In genomic region chr2:216139884-216140283, GRCh38 we compare ENCODE assay signal across 9 cellular contexts. TPM values are rescaled to one million over a fixed set of nuclear protein-coding genes. Genes with fewer than 3 reads are reported as not detected.
A peak's percentile ranks its signal among the peaks of the same experiment; 100 is the strongest.
DNase-seq lines count a peak whose midpoint lies in the region; ATAC-seq and TF ChIP-seq lines count a peak whose summit lies in the region.
"Had no signal": no experiment of that assay in that cellular context is flagged by ENCODE, and none has a peak within 500 bp of the region (broad histone marks: within the 10 kb centered on the region; RNA-seq: fewer than 3 reads in every experiment).

No MANE protein-coding gene starts in this region.

- no peak for DNase-seq in GM06990 (ENCODE audit: extremely low read depth, insufficient read length)
- no peak for DNase-seq in LNCaP clone FGC (ENCODE audit: low read depth)
- DNase-seq in astrocyte of the spinal cord (ENCODE audit: low read depth, low spot score), result no peak
- peak in 1 of 3 donors; percentile 55 for DNase-seq in mucosa of descending colon
- no peak for DNase-seq in AG08395 (ENCODE audit: low spot score)
- DNase-seq in head of caudate nucleus, result no peak
- DNase-seq in occipital lobe (lab: John Stamatoyannopoulos, UW), result no peak

- TF ChIP-seq CTCF in GM06990 (IDR thresholded peaks at IDR 0.05; ENCODE audit: insufficient read depth, low read length, poor library complexity, severe bottlenecking), result peak; percentile 50
- TF ChIP-seq CTCF in LNCaP clone FGC (IDR thresholded peaks at IDR 0.05; ENCODE audit: control insufficient read depth, extremely low read depth, insufficient read depth), result peak; percentile 34
- TF ChIP-seq CTCF in astrocyte of the spinal cord (IDR thresholded peaks at IDR 0.05; ENCODE audit: low read depth, low read length), result peak; percentile 37
- no peak for TF ChIP-seq CTCF in mucosa of descending colon (IDR thresholded peaks at IDR 0.05)

- no peak overlapping the region for H3K4me3 ChIP-seq in GM06990 (replicated peaks; ENCODE audit: low read depth, low read length)
- no peak overlapping the region for H3K4me3 ChIP-seq in LNCaP clone FGC (ENCODE audit: low read depth, low read length)
- H3K4me3 ChIP-seq in astrocyte of the spinal cord (ENCODE audit: low read depth, low read length), result no peak overlapping the region
- H3K4me3 ChIP-seq in mucosa of descending colon, result no peak overlapping the region
- H3K4me3 ChIP-seq: HAP-1 had no signal

- peak; percentile 38 for ATAC-seq in mucosa of descending colon
- ATAC-seq in GM21737 (IDR thresholded peaks at IDR 0.05; ENCODE audit: unreplicated experiment), result no peak

- intact Hi-C loops in mucosa of descending colon (cut with DNase I, micrococcal nuclease) (no loop called here), head of caudate nucleus (cut with DNase I) (no loop called here)

- no peaks in the 10 kb centered on the region for H3K9me3 ChIP-seq in mucosa of descending colon
- H3K9me3 ChIP-seq: HAP-1 had no signal

- in situ Hi-C loops in astrocyte of the spinal cord (cut with HindIII; ENCODE audit: low sequenced_read_pairs), result no loop called here

- H3K36me3 ChIP-seq in GM06990 (ENCODE audit: control insufficient read depth, insufficient read depth, low read length) (peaks cover 30% of the 10 kb centered on the region), mucosa of descending colon (ENCODE audit: low read depth) (peaks cover 13% of the 10 kb centered on the region)

- H3K4me1 ChIP-seq in mucosa of descending colon (ENCODE audit: low read depth), result no peaks in the 10 kb centered on the region

- no peaks in the 10 kb centered on the region for H3K27me3 ChIP-seq in GM06990 (replicated peaks; ENCODE audit: control insufficient read depth, insufficient read depth, low read length)

RNA-seq across cellular contexts. Expression of gene XRCC5, which starts 30.7 kb away (rescaled TPM):
- total RNA-seq in mucosa of descending colon (100 to 1,000 TPM; 169 to 207 (median 175) TPM), occipital lobe (366 TPM)

RNA-seq across cellular contexts. Expression of gene TMEM169, which starts 58.2 kb away (rescaled TPM):
- total RNA-seq in mucosa of descending colon (under 1 TPM; 0.29 to 0.76 (median 0.39) TPM), occipital lobe (21.7 TPM)

RNA-seq across cellular contexts. Expression of gene PECR, which starts 58.3 kb away (rescaled TPM):
- 10 to 100 TPM; 19.6 to 31.8 (median 28.8) TPM for total RNA-seq in mucosa of descending colon
- 29.9 TPM for total RNA-seq in occipital lobe

Comparison
In these comparisons a context has a peak if more than half of its experiments do, and no peak if none do; other contexts are left out.
1. RNA of gene TMEM169, which starts 58.2 kb away (total RNA-seq): 21.7 TPM in occipital lobe (single experiment); 0.29 to 0.76 TPM in mucosa of descending colon; every median in the first group is over 10 times any median in the second.